Comparison of ENCODE assay signal across 1 cellular context in the genomic region with DNA sequence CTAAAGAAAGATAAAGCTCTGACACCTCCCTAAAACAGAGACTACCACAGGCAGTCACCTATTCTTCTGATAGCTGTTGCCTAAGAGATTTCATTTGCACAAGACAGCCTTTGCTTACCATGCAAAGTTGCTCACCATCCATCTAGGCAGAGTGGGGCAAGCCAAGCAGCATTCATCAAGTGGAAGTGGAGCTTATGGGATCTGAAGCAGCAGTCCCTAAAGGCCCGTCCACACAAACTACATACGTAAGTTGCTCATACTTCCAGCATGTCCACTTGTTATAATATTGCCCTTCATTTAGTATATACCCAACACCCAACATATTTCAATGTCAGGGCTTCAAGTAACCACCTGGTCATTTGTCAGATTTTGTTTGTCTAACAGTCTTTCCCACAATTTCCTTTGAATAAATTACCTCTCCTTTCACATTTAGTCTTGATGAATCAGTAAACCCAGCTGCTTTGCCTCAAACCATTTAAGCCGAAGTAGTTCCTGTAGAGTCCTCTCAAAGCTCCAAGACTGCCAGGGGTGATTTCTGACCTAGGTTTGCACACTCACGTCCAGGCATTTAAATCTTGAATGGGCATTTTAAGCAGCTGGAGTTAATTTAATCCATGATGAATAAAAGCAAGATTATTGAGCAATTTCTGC.
TF ChIP-seq lines count a peak whose summit lies in the region.

No MANE protein-coding gene starts in this region.

TF ChIP-seq in H1, 55 proteins besides CTCF, POLR2A, EP300 and RAD21 (continued from another document):
- TF ChIP-seq SIX5 (IDR thresholded peaks at IDR 0.05; ENCODE audit: low read depth, low read length) (no peak), GABPA (IDR thresholded peaks at IDR 0.05; ENCODE audit: borderline replicate concordance, insufficient read depth, low read length) (no peak), KDM4A (IDR thresholded peaks at IDR 0.05; ENCODE audit: low read depth, low read length, severe bottlenecking) (no peak), POLR2AphosphoS5 (IDR thresholded peaks at IDR 0.05; ENCODE audit: low read depth, low read length) (peak; percentile 51; the same call in 1 of the 2 replicates), FOSL1 (IDR thresholded peaks at IDR 0.05; ENCODE audit: insufficient read depth, low read depth, low read length) (no peak), RXRA (IDR thresholded peaks at IDR 0.05; ENCODE audit: insufficient read depth, low read depth, low read length) (no peak), CEBPB (IDR thresholded peaks at IDR 0.05; ENCODE audit: low read depth, low read length) (peak; percentile 37; the same call in 1 of the 2 replicates), SP1 (IDR thresholded peaks at IDR 0.05; ENCODE audit: low read depth, low read length) (no peak), PHF8 (conservative IDR thresholded peaks at IDR 0.05; ENCODE audit: low read depth, low read length) (no peak), SRF (IDR thresholded peaks at IDR 0.05; ENCODE audit: low read depth, low read length) (no peak)
- TF ChIP-seq, protein P1, sequence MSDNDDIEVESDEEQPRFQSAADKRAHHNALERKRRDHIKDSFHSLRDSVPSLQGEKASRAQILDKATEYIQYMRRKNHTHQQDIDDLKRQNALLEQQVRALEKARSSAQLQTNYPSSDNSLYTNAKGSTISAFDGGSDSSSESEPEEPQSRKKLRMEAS (IDR thresholded peaks at IDR 0.05), result no peak
